In the genomic region with DNA sequence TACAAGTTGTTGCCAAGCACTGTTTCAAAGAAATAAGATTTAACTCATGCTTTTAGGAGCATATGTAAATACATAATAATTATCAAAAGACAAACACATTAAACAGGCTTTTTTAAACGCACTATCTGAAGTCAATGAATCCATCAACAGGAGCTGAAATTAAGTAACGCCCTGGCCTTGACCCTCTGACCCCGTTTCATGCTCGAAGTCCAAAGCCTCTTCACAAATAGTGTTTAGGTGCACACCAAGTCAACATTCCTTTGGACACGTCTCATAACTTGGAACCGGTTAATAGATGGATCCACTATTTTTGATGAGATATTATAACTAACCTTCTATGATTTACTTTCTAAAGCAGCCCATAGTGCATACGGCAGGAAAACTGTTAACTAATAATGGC, we compare ENCODE assay signal across 21 cellular contexts.
DNase-seq lines count a peak whose midpoint lies in the region; ATAC-seq, FAIRE-seq and TF ChIP-seq lines count a peak whose summit lies in the region.
"Had no signal": no experiment of that assay in that cellular context is flagged by ENCODE, and none has a peak within 500 bp of the region (broad histone marks: within the 10 kb centered on the region; RNA-seq: fewer than 3 reads in every experiment).

No MANE protein-coding gene starts in this region.

- ATAC-seq in Right ventricle myocardium superior (ENCODE audit: poor library complexity) = no peak
- no peak for ATAC-seq in HepG2
- no peak for ATAC-seq in HG03342 (IDR thresholded peaks at IDR 0.05; ENCODE audit: unreplicated experiment)
- ATAC-seq: GM23338 had no signal

- no peak for TF ChIP-seq POLR2A in HepG2 (IDR thresholded peaks at IDR 0.05; ENCODE audit: insufficient read depth in 1 of 2, low read depth in 2 of 2, low read length in 2 of 2)

- no peaks in the 10 kb centered on the region for H4K20me1 ChIP-seq in HepG2 (ENCODE audit: insufficient read depth, low read length)

- peaks cover 4% of the 10 kb centered on the region for H3K36me3 Mint-ChIP-seq in Calu3 (ENCODE audit: insufficient read depth, unreplicated experiment)

- H3K27ac ChIP-seq in left ventricle myocardium inferior (replicated peaks) (peak overlapping the region; percentile 52), cingulate gyrus (ENCODE audit: low read depth, low read length) (peak overlapping the region; percentile 34), HepG2 (ENCODE audit: extremely low read length, insufficient read depth, low read length) (no peak overlapping the region), temporal lobe (ENCODE audit: low read depth, low read length) (peak overlapping the region; percentile 86)

- H3K9me3 Mint-ChIP-seq in Calu3 (ENCODE audit: low read depth, unreplicated experiment) = no peaks in the 10 kb centered on the region
- H3K9me3 Mint-ChIP-seq: CD4-positive, alpha-beta T cell; GM23338 had no signal

- H3K79me2 ChIP-seq in HepG2 (ENCODE audit: insufficient read depth, low read length) = no peaks in the 10 kb centered on the region

- no peak for TF ChIP-seq EP300 in HepG2 (IDR thresholded peaks at IDR 0.05; ENCODE audit: low read depth in 2 of 2, low read length in 2 of 2)
- TF ChIP-seq EP300 in HepG2 (CRISPR knock-in tag; IDR thresholded peaks at IDR 0.05; ENCODE audit: borderline replicate concordance) = no peak

- DNase-seq in left ventricle myocardium inferior (no peak), Right ventricle myocardium superior (no peak), HepG2 (ENCODE audit: low spot score) (peak; percentile 12), Calu3 (no peak), 8988T (no peak)
- DNase-seq: ACHN; C1 segment of cervical spinal cord; CD4-positive, alpha-beta T cell; DMS153; DMS79 treated with DMSO at 0.1 percent for 48 hours; EL; H7 had no signal

- TF ChIP-seq RAD21 in HepG2 (CRISPR knock-in tag; IDR thresholded peaks at IDR 0.05) = no peak

- POLR2A ChIA-PET in HepG2 (lab: Yijun Ruan, JAX) = no interaction called here

- H2AFZ ChIP-seq in HepG2 (ENCODE audit: low read length) = no peak overlapping the region
- H2AFZ ChIP-seq: GM23338 had no signal

- no peaks in the 10 kb centered on the region for H3K4me1 Mint-ChIP-seq in Calu3 (ENCODE audit: low read depth, unreplicated experiment)
- H3K4me1 Mint-ChIP-seq: GM23338 had no signal

- intact Hi-C loops in left ventricle myocardium inferior (cut with micrococcal nuclease) (no loop called here), Right ventricle myocardium superior (cut with DNase I) (no loop called here), HepG2 (cut with micrococcal nuclease; ENCODE audit: unreplicated experiment) (no loop called here), Calu3 (cut with micrococcal nuclease; ENCODE audit: unreplicated experiment) (no loop called here)

- H3K27me3 Mint-ChIP-seq in Calu3 (ENCODE audit: unreplicated experiment) = no peaks in the 10 kb centered on the region
- H3K27me3 Mint-ChIP-seq: B cell; CD4-positive, alpha-beta T cell had no signal

- no peak overlapping the region for H3K9ac ChIP-seq in HepG2 (ENCODE audit: insufficient read depth, low read depth, low read length)

- H3K9me3 ChIP-seq in left ventricle myocardium inferior (replicated peaks) (peaks cover 7% of the 10 kb centered on the region), HepG2 (ENCODE audit: low read length) (no peaks in the 10 kb centered on the region; the same call in 1 of the 2 replicates)

- H3K36me3 ChIP-seq in left ventricle myocardium inferior = peaks cover 15% of the 10 kb centered on the region
- no peaks in the 10 kb centered on the region for H3K36me3 ChIP-seq in HepG2 (replicated peaks in 1 of 2; ENCODE audit: control insufficient read depth in 1 of 2, insufficient read depth in 2 of 2, low read length in 2 of 2)

- BruUV-seq in HepG2 (replicated peaks; lab: Mats Ljungman, UMichigan) = no TSS peak
- BruUV-seq in Calu3 (replicated peaks; lab: Mats Ljungman, UMichigan) = no TSS peak

- H3K4me1 ChIP-seq in left ventricle myocardium inferior (peaks cover 28% of the 10 kb centered on the region), HepG2 (ENCODE audit: insufficient read depth, low read length) (peaks cover 11% of the 10 kb centered on the region; the same call in 1 of the 2 replicates)

- no peak overlapping the region for H3K4me2 ChIP-seq in HepG2 (ENCODE audit: low read depth, low read length)
- H3K4me2 ChIP-seq: GM23338 had no signal

- H3K4me3 ChIP-seq in left ventricle myocardium inferior (no peak overlapping the region), HepG2 (replicated peaks in 1 of 3; ENCODE audit: insufficient read depth in 1 of 3, low read depth in 2 of 3, low read length in 3 of 3) (no peak overlapping the region)
- H3K4me3 ChIP-seq: GM23338 had no signal

- TF ChIP-seq CTCF in left ventricle myocardium inferior (IDR thresholded peaks at IDR 0.05; ENCODE audit: borderline replicate concordance) (no peak), HepG2 (CRISPR knock-in tag; IDR thresholded peaks at IDR 0.05) (no peak), Calu3 (IDR thresholded peaks at IDR 0.05; ENCODE audit: unreplicated experiment) (no peak)

- H3K27ac Mint-ChIP-seq in Calu3 (ENCODE audit: unreplicated experiment) = no peak overlapping the region
- H3K27ac Mint-ChIP-seq: B cell; CD4-positive, alpha-beta T cell; GM23338 had no signal

- in situ Hi-C loops in HepG2 (cut with HindIII; ENCODE audit: extremely low pct_ligation_motif_present, low pct_unique_long_range_greater_than_20kb) = no loop called here

- FAIRE-seq in HepG2 (lab: Jason Lieb, UNC) = no peak
- FAIRE-seq: D721Med, G401.6, GM12891, HTR-8/SVneo had no signal

- CTCF ChIA-PET in HepG2 (lab: Yijun Ruan, JAX; ENCODE audit: low intra/inter-chr PET ratio, low total read pairs) (no interaction called here), Calu3 (lab: Charles Lee) (no interaction called here)

- H3K4me3 Mint-ChIP-seq in Calu3 (ENCODE audit: low read depth, unreplicated experiment) = no peak overlapping the region
- H3K4me3 Mint-ChIP-seq: B cell; CD4-positive, alpha-beta T cell; GM23338 had no signal

- 35% methylated on average over 7 of the region's 7 CpGs for WGBS in HepG2 (ENCODE audit: low lambda C conversion rate)

- no peaks in the 10 kb centered on the region for H3K27me3 ChIP-seq in left ventricle myocardium inferior (ENCODE audit: low read depth)
- H3K27me3 ChIP-seq in HepG2 (ENCODE audit: control insufficient read depth in 1 of 2, insufficient read depth in 2 of 2, low read length in 2 of 2) = no peaks in the 10 kb centered on the region

TF ChIP-seq in HepG2, 621 proteins besides CTCF, POLR2A, EP300 and RAD21 (continues in another document):
- TF ChIP-seq PHF21A (CRISPR knock-in tag; IDR thresholded peaks at IDR 0.05) (no peak), ZNF24 (IDR thresholded peaks at IDR 0.05) (no peak), TBX2 (CRISPR knock-in tag; IDR thresholded peaks at IDR 0.05; ENCODE audit: borderline replicate concordance) (no peak), NFIC (IDR thresholded peaks at IDR 0.05; ENCODE audit: low read length) (no peak), ZNF572 (CRISPR knock-in tag; IDR thresholded peaks at IDR 0.05) (no peak), GZF1 (CRISPR knock-in tag; IDR thresholded peaks at IDR 0.05) (no peak), ZKSCAN8 (CRISPR knock-in tag; IDR thresholded peaks at IDR 0.05; ENCODE audit: borderline replicate concordance) (no peak), PCBP2 (optimal IDR thresholded peaks at IDR 0.05; ENCODE audit: low read depth, low read length, poor library complexity, severe bottlenecking) (no peak), ZNF232 (CRISPR knock-in tag; IDR thresholded peaks at IDR 0.05; ENCODE audit: borderline replicate concordance) (no peak), NCOA2 (CRISPR knock-in tag; IDR thresholded peaks at IDR 0.05) (no peak), NR2F6 (IDR thresholded peaks at IDR 0.05) (peak; percentile 51; the same call in 1 of the 2 replicates), NR2F6 (CRISPR knock-in tag; IDR thresholded peaks at IDR 0.05) (peak; percentile 46; the same call in 1 of the 2 replicates), NCOR1 (IDR thresholded peaks at IDR 0.05; ENCODE audit: borderline replicate concordance, low read length) (peak; percentile 43; the same call in 1 of the 2 replicates), CCAR2 (optimal IDR thresholded peaks at IDR 0.05; ENCODE audit: low read depth, low read length) (no peak)
- TF ChIP-seq, protein P1, sequence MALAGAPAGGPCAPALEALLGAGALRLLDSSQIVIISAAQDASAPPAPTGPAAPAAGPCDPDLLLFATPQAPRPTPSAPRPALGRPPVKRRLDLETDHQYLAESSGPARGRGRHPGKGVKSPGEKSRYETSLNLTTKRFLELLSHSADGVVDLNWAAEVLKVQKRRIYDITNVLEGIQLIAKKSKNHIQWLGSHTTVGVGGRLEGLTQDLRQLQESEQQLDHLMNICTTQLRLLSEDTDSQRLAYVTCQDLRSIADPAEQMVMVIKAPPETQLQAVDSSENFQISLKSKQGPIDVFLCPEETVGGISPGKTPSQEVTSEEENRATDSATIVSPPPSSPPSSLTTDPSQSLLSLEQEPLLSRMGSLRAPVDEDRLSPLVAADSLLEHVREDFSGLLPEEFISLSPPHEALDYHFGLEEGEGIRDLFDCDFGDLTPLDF (CRISPR knock-in tag; IDR thresholded peaks at IDR 0.05) = no peak
- TF ChIP-seq, protein P2, sequence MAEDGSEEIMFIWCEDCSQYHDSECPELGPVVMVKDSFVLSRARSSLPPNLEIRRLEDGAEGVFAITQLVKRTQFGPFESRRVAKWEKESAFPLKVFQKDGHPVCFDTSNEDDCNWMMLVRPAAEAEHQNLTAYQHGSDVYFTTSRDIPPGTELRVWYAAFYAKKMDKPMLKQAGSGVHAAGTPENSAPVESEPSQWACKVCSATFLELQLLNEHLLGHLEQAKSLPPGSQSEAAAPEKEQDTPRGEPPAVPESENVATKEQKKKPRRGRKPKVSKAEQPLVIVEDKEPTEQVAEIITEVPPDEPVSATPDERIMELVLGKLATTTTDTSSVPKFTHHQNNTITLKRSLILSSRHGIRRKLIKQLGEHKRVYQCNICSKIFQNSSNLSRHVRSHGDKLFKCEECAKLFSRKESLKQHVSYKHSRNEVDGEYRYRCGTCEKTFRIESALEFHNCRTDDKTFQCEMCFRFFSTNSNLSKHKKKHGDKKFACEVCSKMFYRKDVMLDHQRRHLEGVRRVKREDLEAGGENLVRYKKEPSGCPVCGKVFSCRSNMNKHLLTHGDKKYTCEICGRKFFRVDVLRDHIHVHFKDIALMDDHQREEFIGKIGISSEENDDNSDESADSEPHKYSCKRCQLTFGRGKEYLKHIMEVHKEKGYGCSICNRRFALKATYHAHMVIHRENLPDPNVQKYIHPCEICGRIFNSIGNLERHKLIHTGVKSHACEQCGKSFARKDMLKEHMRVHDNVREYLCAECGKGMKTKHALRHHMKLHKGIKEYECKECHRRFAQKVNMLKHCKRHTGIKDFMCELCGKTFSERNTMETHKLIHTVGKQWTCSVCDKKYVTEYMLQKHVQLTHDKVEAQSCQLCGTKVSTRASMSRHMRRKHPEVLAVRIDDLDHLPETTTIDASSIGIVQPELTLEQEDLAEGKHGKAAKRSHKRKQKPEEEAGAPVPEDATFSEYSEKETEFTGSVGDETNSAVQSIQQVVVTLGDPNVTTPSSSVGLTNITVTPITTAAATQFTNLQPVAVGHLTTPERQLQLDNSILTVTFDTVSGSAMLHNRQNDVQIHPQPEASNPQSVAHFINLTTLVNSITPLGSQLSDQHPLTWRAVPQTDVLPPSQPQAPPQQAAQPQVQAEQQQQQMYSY (CRISPR knock-in tag; IDR thresholded peaks at IDR 0.05) = no peak
